1 cellular context compared by ENCODE assay signal in the genomic region with DNA sequence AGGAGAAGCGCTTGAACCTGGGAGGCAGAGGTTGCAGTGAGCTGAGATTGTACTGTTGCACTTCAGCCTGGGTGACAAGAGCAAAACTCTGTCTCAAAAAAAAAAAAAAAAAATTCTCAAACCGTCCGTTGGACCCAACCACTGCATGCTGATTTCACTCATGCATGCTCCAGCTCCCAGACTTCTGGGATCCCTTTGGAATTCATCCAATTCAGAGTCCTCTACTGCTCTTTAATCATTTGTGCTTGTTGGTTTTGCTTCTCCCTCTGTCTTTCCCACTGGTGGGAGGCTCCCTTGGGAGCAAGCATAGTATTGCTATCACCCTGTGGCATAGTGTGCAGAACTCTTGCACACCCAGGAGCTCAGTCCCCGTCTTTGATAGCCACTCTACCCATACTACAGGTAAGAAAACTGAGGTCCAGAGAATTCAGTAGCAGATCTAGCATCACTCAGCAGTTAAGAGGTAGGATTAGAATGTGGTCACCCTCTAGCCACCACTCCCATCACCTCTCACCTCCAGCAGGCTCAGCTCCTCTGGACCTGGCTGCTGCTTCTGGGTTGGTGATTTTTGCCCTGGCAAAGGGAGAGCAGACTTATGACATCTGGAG.
TF ChIP-seq lines count a peak whose summit lies in the region.

No MANE protein-coding gene starts in this region.

TF ChIP-seq in GM12891, 5 proteins besides CTCF, POLR2A, EP300 and RAD21 (continued from another document):
- no peak for TF ChIP-seq POLR2AphosphoS5 (IDR thresholded peaks at IDR 0.05; ENCODE audit: low read depth, low read length)
- no peak for TF ChIP-seq PAX5 (IDR thresholded peaks at IDR 0.05; ENCODE audit: insufficient read depth, low read length, severe bottlenecking)
- no peak for TF ChIP-seq POU2F2 (IDR thresholded peaks at IDR 0.05; ENCODE audit: low read depth, low read length)
- TF ChIP-seq SPI1 (IDR thresholded peaks at IDR 0.05; ENCODE audit: low read depth, low read length) = no peak
